In genomic region chr9:97847474-97848236, GRCh38 we compare ENCODE assay signal across 3 cellular contexts.
TF ChIP-seq lines count a peak whose summit lies in the region.

No MANE protein-coding gene starts in this region.

TF ChIP-seq in SK-N-SH treated with all-trans-retinoic acid at 6 μM for 48 hours, 23 proteins besides CTCF, POLR2A, EP300 and RAD21:
- TF ChIP-seq, protein P1, sequence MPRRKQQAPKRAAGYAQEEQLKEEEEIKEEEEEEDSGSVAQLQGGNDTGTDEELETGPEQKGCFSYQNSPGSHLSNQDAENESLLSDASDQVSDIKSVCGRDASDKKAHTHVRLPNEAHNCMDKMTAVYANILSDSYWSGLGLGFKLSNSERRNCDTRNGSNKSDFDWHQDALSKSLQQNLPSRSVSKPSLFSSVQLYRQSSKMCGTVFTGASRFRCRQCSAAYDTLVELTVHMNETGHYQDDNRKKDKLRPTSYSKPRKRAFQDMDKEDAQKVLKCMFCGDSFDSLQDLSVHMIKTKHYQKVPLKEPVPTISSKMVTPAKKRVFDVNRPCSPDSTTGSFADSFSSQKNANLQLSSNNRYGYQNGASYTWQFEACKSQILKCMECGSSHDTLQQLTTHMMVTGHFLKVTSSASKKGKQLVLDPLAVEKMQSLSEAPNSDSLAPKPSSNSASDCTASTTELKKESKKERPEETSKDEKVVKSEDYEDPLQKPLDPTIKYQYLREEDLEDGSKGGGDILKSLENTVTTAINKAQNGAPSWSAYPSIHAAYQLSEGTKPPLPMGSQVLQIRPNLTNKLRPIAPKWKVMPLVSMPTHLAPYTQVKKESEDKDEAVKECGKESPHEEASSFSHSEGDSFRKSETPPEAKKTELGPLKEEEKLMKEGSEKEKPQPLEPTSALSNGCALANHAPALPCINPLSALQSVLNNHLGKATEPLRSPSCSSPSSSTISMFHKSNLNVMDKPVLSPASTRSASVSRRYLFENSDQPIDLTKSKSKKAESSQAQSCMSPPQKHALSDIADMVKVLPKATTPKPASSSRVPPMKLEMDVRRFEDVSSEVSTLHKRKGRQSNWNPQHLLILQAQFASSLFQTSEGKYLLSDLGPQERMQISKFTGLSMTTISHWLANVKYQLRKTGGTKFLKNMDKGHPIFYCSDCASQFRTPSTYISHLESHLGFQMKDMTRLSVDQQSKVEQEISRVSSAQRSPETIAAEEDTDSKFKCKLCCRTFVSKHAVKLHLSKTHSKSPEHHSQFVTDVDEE (CRISPR knock-in tag; IDR thresholded peaks at IDR 0.05), result no peak
- TF ChIP-seq GLIS3 (CRISPR knock-in tag; IDR thresholded peaks at IDR 0.05), result no peak
- TF ChIP-seq TCF4 (CRISPR knock-in tag; IDR thresholded peaks at IDR 0.05; ENCODE audit: borderline replicate concordance), result no peak
- TF ChIP-seq BACH2 (CRISPR knock-in tag; IDR thresholded peaks at IDR 0.05; ENCODE audit: borderline replicate concordance), result no peak
TF ChIP-seq in SK-N-SH treated with all-trans-retinoic acid at 6 μM for 48 hours: peak in this region for 0.

TF ChIP-seq in SK-N-SH, 30 proteins besides CTCF, POLR2A, EP300 and RAD21:
- TF ChIP-seq TCF12 (IDR thresholded peaks at IDR 0.05), result no peak
- TF ChIP-seq ELF1 (IDR thresholded peaks at IDR 0.05), result no peak
- TF ChIP-seq, protein P2, sequence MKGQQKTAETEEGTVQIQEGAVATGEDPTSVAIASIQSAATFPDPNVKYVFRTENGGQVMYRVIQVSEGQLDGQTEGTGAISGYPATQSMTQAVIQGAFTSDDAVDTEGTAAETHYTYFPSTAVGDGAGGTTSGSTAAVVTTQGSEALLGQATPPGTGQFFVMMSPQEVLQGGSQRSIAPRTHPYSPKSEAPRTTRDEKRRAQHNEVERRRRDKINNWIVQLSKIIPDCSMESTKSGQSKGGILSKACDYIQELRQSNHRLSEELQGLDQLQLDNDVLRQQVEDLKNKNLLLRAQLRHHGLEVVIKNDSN (IDR thresholded peaks at IDR 0.05; ENCODE audit: borderline replicate concordance, low read depth), result no peak

TF ChIP-seq in IMR-90, 13 proteins besides CTCF, POLR2A, EP300 and RAD21:
- TF ChIP-seq FOS (IDR thresholded peaks at IDR 0.05; ENCODE audit: low read depth, low read length) (no peak), BHLHE40 (IDR thresholded peaks at IDR 0.05; ENCODE audit: low read depth, low read length) (no peak), NFE2L2 (IDR thresholded peaks at IDR 0.05; ENCODE audit: low read depth, low read length) (no peak), MAFK (IDR thresholded peaks at IDR 0.05; ENCODE audit: low read depth, low read length) (no peak), MAZ (IDR thresholded peaks at IDR 0.05; ENCODE audit: borderline replicate concordance, low read depth, low read length) (no peak), MXI1 (IDR thresholded peaks at IDR 0.05; ENCODE audit: borderline replicate concordance, low read depth, low read length) (no peak), SMC3 (IDR thresholded peaks at IDR 0.05; ENCODE audit: low read depth, low read length) (no peak), RCOR1 (IDR thresholded peaks at IDR 0.05; ENCODE audit: insufficient replicate concordance, low read length) (no peak), USF2 (IDR thresholded peaks at IDR 0.05; ENCODE audit: low read depth, low read length) (no peak)
- TF ChIP-seq, protein P3, sequence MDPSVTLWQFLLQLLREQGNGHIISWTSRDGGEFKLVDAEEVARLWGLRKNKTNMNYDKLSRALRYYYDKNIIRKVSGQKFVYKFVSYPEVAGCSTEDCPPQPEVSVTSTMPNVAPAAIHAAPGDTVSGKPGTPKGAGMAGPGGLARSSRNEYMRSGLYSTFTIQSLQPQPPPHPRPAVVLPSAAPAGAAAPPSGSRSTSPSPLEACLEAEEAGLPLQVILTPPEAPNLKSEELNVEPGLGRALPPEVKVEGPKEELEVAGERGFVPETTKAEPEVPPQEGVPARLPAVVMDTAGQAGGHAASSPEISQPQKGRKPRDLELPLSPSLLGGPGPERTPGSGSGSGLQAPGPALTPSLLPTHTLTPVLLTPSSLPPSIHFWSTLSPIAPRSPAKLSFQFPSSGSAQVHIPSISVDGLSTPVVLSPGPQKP (IDR thresholded peaks at IDR 0.05; ENCODE audit: borderline replicate concordance, low read depth, low read length), result no peak
